1 cellular context compared by ENCODE assay signal in genomic region chrX:152165033-152165743, GRCh38.
TF ChIP-seq lines count a peak whose summit lies in the region.

No MANE protein-coding gene starts in this region.

TF ChIP-seq in K562, 482 proteins besides CTCF, POLR2A, EP300 and RAD21 (continued from another document and continues in another):
- no peak for TF ChIP-seq NR2C2 (CRISPR knock-in tag; IDR thresholded peaks at IDR 0.05)
- peak; percentile 57 for TF ChIP-seq NR2C2 (tag; IDR thresholded peaks at IDR 0.05)
- 0 out of 2 replicates have a peak, but pooled peaks have one; percentile 16 for TF ChIP-seq ZNF197 (CRISPR knock-in tag; IDR thresholded peaks at IDR 0.05; ENCODE audit: low read depth)
- no peak for TF ChIP-seq ZBED1 (IDR thresholded peaks at IDR 0.05)
- TF ChIP-seq ZZZ3 (IDR thresholded peaks at IDR 0.05) = no peak
- TF ChIP-seq SETDB1 (IDR thresholded peaks at IDR 0.05; ENCODE audit: low read length) = no peak
- TF ChIP-seq RBM14 (IDR thresholded peaks at IDR 0.05; ENCODE audit: borderline replicate concordance, insufficient read depth, low read depth, low read length) = no peak
- peak in 1 of 3 experiments; percentile 15; a peak in 1 of 6 replicates for TF ChIP-seq ZBTB11 (CRISPR knock-in tag; IDR thresholded peaks at IDR 0.05)
- no peak for TF ChIP-seq ZNF589 (CRISPR knock-in tag; IDR thresholded peaks at IDR 0.05; ENCODE audit: low read depth)
- TF ChIP-seq HEY1 (CRISPR knock-in tag; IDR thresholded peaks at IDR 0.05; ENCODE audit: borderline replicate concordance) = no peak
- no peak for TF ChIP-seq OTX1 (CRISPR knock-in tag; IDR thresholded peaks at IDR 0.05)
- no peak for TF ChIP-seq CCNT2 (IDR thresholded peaks at IDR 0.05; ENCODE audit: borderline replicate concordance, extremely low read depth, insufficient read length, low read depth, low read length)
- TF ChIP-seq HNRNPL (IDR thresholded peaks at IDR 0.05; ENCODE audit: low read depth, low read length) = no peak
- TF ChIP-seq SMARCC2 (IDR thresholded peaks at IDR 0.05; ENCODE audit: low read depth) = 0 out of 2 replicates have a peak, but pooled peaks have one; percentile 56
- TF ChIP-seq TRIM28 (IDR thresholded peaks at IDR 0.05) = no peak
- no peak for TF ChIP-seq ZBTB43 (CRISPR knock-in tag; IDR thresholded peaks at IDR 0.05)
- no peak for TF ChIP-seq HBP1 (CRISPR knock-in tag; IDR thresholded peaks at IDR 0.05)
- no peak for TF ChIP-seq SMAD3 (CRISPR knock-in tag; conservative IDR thresholded peaks at IDR 0.05)
- TF ChIP-seq PTRF (tag; IDR thresholded peaks at IDR 0.05) = no peak
- TF ChIP-seq THRA (IDR thresholded peaks at IDR 0.05) = no peak
- TF ChIP-seq ATF3 (IDR thresholded peaks at IDR 0.05) = peak; percentile 66
- no peak for TF ChIP-seq ATF3 (CRISPR knock-in tag; conservative IDR thresholded peaks at IDR 0.05)
- no peak for TF ChIP-seq TSHZ1 (CRISPR knock-in tag; IDR thresholded peaks at IDR 0.05)
- no peak for TF ChIP-seq TCFL5 (CRISPR knock-in tag; conservative IDR thresholded peaks at IDR 0.05)
- no peak for TF ChIP-seq TFAP4 (CRISPR knock-in tag; IDR thresholded peaks at IDR 0.05; ENCODE audit: borderline replicate concordance)
- 0 out of 2 replicates have a peak, but pooled peaks have one; percentile 41 for TF ChIP-seq NCOR1 (IDR thresholded peaks at IDR 0.05)
- no peak for TF ChIP-seq CSDE1 (IDR thresholded peaks at IDR 0.05)
- TF ChIP-seq ZNF253 (CRISPR knock-in tag; conservative IDR thresholded peaks at IDR 0.05) = no peak
- TF ChIP-seq ID3 (CRISPR knock-in tag; IDR thresholded peaks at IDR 0.05) = no peak
- TF ChIP-seq ID3 (tag; IDR thresholded peaks at IDR 0.05) = no peak
- no peak for TF ChIP-seq BMI1 (IDR thresholded peaks at IDR 0.05; ENCODE audit: low read length)
- no peak for TF ChIP-seq ZFP30 (CRISPR knock-in tag; IDR thresholded peaks at IDR 0.05; ENCODE audit: borderline replicate concordance)
- no peak for TF ChIP-seq ZNF764 (CRISPR knock-in tag; IDR thresholded peaks at IDR 0.05; ENCODE audit: low read depth)
- no peak for TF ChIP-seq ETV5 (CRISPR knock-in tag; IDR thresholded peaks at IDR 0.05; ENCODE audit: low read depth)
- no peak for TF ChIP-seq KLF10 (CRISPR knock-in tag; IDR thresholded peaks at IDR 0.05)
- no peak for TF ChIP-seq CTCFL (IDR thresholded peaks at IDR 0.05; ENCODE audit: borderline replicate concordance, insufficient read depth, low read depth, low read length, poor library complexity, severe bottlenecking)
- TF ChIP-seq ZBTB33 (CRISPR knock-in tag; IDR thresholded peaks at IDR 0.05) = no peak
- TF ChIP-seq DPF2 (IDR thresholded peaks at IDR 0.05) = peak; percentile 88
- TF ChIP-seq TRIM24 (IDR thresholded peaks at IDR 0.05) = peak in 1 of 2 experiments; percentile 42; a peak in 1 of 4 replicates
- no peak for TF ChIP-seq ZNF445 (CRISPR knock-in tag; IDR thresholded peaks at IDR 0.05; ENCODE audit: low read depth)
